ENCODE assay signal across 10 cellular contexts in the genomic region with DNA sequence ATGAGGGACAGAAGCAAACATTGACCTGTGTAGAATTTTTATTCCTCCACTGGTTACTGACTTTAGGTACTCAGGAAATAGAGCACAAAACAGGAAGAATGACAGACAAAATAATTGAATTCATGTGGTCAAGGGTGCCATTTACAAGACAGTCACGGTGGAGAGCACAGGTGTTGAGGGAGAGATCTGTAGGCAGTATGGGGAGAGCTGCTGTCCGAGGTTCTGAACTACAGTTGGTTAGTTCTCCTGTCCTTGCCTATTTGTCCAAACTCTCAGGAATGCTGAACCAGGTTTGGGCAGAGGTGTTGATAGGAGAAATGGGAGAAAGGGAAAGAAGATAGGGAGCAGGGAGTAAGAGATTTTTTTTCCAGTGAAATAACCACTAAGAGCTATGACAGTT.
A peak's percentile ranks its signal among the peaks of the same experiment; 100 is the strongest.
DNase-seq lines count a peak whose midpoint lies in the region; ATAC-seq and TF ChIP-seq lines count a peak whose summit lies in the region.
"Had no signal": no experiment of that assay in that cellular context is flagged by ENCODE, and none has a peak within 500 bp of the region (broad histone marks: within the 10 kb centered on the region; RNA-seq: fewer than 3 reads in every experiment).

No MANE protein-coding gene starts in this region.

- H3K4me3 Mint-ChIP-seq in neural crest cell, result no peak overlapping the region
- H3K4me3 Mint-ChIP-seq: type B pancreatic cell had no signal

- no peak for TF ChIP-seq CTCF in neural crest cell (conservative IDR thresholded peaks at IDR 0.05)

- H3K4me1 Mint-ChIP-seq in neural crest cell, result peaks cover 3% of the 10 kb centered on the region

- no peak overlapping the region for H3K27ac Mint-ChIP-seq in neural crest cell (ENCODE audit: unreplicated experiment)
- H3K27ac Mint-ChIP-seq: type B pancreatic cell had no signal

- no peak for ATAC-seq in GM19397 (IDR thresholded peaks at IDR 0.05; ENCODE audit: unreplicated experiment)

- no peaks in the 10 kb centered on the region for H3K36me3 Mint-ChIP-seq in neural crest cell (ENCODE audit: low read depth)
- H3K36me3 Mint-ChIP-seq: type B pancreatic cell had no signal

- H3K9me3 Mint-ChIP-seq in neural crest cell, result no peaks in the 10 kb centered on the region
- H3K9me3 Mint-ChIP-seq: type B pancreatic cell had no signal

- no peaks in the 10 kb centered on the region for H3K27me3 Mint-ChIP-seq in neural crest cell (ENCODE audit: low read depth)
- H3K27me3 Mint-ChIP-seq: type B pancreatic cell had no signal

- DNase-seq in NCI-H82 (lab: John Stamatoyannopoulos, UW) (peak; percentile 8), NCI-H82 treated with DMSO at 0.1 percent for 48 hours (lab: John Stamatoyannopoulos, UW; ENCODE audit: unreplicated experiment) (no peak), NAMALWA (ENCODE audit: low spot score) (peak; percentile 4), dermis blood vessel endothelial cell (peak; percentile 68), neural crest cell (ENCODE audit: low read depth, low spot score) (peak; percentile 22), amygdala (lab: John Stamatoyannopoulos, UW) (no peak), NCI-H2196 (lab: John Stamatoyannopoulos, UW; ENCODE audit: unreplicated experiment) (no peak)
- DNase-seq: activated gamma-delta T cell had no signal

Comparison
In these comparisons a context has a peak if more than half of its experiments do, and no peak if none do; other contexts are left out.
1. DNase-seq: peak in NCI-H82 (single experiment), NAMALWA (single experiment), dermis blood vessel endothelial cell (single experiment) and neural crest cell (single experiment); none in NCI-H82 treated with DMSO at 0.1 percent for 48 hours (single experiment), amygdala (0 of 56) and NCI-H2196 (single experiment).